8 cellular contexts compared by ENCODE assay signal in genomic region chr5:55308254-55308836, GRCh38. TPM values are rescaled to one million over a fixed set of nuclear protein-coding genes. Genes with fewer than 3 reads are reported as not detected.
DNase-seq lines count a peak whose midpoint lies in the region; ATAC-seq, FAIRE-seq and TF ChIP-seq lines count a peak whose summit lies in the region.

No MANE protein-coding gene starts in this region.

- ATAC-seq in K562 (peak; percentile 19), left lung (peak; percentile 4), HG02938 (IDR thresholded peaks at IDR 0.05; ENCODE audit: unreplicated experiment) (no peak)

- in situ Hi-C loops in K562 (cut with MboI), result no loop called here

- DNase-seq in Calu3, result peak; percentile 4
- peak; percentile 20 for DNase-seq in GM20000 (ENCODE audit: low spot score)
- peak; percentile 21 for DNase-seq in NCI-H526 treated with DMSO at 0.1 percent for 48 hours (lab: John Stamatoyannopoulos, UW)
- peak in 3 of 4 experiments; percentile 19 to 37 (median 35) for DNase-seq in K562 (ENCODE audit: extremely low read depth in 1 of 4, low spot score in 3 of 4)
- no peak for DNase-seq in left lung
- peak; percentile 3 to 12 for DNase-seq in thyroid gland
- no peak for DNase-seq in NCI-H2107 treated with DMSO at 0.1 percent for 48 hours (lab: John Stamatoyannopoulos, UW; ENCODE audit: unreplicated experiment)

- H3K4me2 ChIP-seq in K562 (ENCODE audit: insufficient read depth, low read length), result peak overlapping the region; percentile 93

- TF ChIP-seq EP300 in K562 (IDR thresholded peaks at IDR 0.05; ENCODE audit: low read length), result no peak

- H3K4me1 ChIP-seq in K562 (replicated peaks in 1 of 2; ENCODE audit: control insufficient read depth in 2 of 2, insufficient read depth in 2 of 2, low read length in 2 of 2) (peaks cover 3 to 15% of the 10 kb centered on the region in 2 experiments; a peak in 4 of 5 replicates), left lung (peaks cover 18 to 58% of the 10 kb centered on the region in 2 donors), thyroid gland (peaks cover 44 to 53% of the 10 kb centered on the region in 2 donors)

- peaks cover 19% of the 10 kb centered on the region for H3K4me1 Mint-ChIP-seq in Calu3 (ENCODE audit: low read depth, unreplicated experiment)

- H3K9me3 Mint-ChIP-seq in Calu3 (ENCODE audit: low read depth, unreplicated experiment), result no peaks in the 10 kb centered on the region

- peaks cover 100% of the 10 kb centered on the region for H3K79me2 ChIP-seq in K562 (ENCODE audit: control insufficient read depth, insufficient read depth, low read length)

- H3K4me3 Mint-ChIP-seq in Calu3 (ENCODE audit: low read depth, unreplicated experiment), result no peak overlapping the region

- BruUV-seq in Calu3 (replicated peaks; lab: Mats Ljungman, UMichigan), result TSS peak; percentile 66
- BruUV-seq in K562 (replicated peaks; lab: Mats Ljungman, UMichigan), result TSS peak; percentile 57

- WGBS in K562 (ENCODE audit: insufficient coverage, low coverage, missing lambda C conversion rate), result under 1% methylated on average over 13 of the region's 13 CpGs
- 0 to 1% methylated on average over 13 of the region's 13 CpGs for whole genome bisulfite sequencing in thyroid gland, 2 donors

- POLR2A ChIA-PET in K562 (lab: Yijun Ruan, JAX), result interaction anchor here (1.0 to 2.3 kb wide), 5 partner anchors 10 to 76 kb away, joined by 3 to 8 read pairs (median 5); partner anchors contain the start of gene CCNO

- no peaks in the 10 kb centered on the region for H3K9me1 ChIP-seq in K562 (ENCODE audit: control insufficient read depth, insufficient read depth, low read length)

- intact Hi-C loops in Calu3 (cut with micrococcal nuclease; ENCODE audit: unreplicated experiment) (loop anchor here (5.0 kb wide), 2 partner anchors 76 to 131 kb away; partner anchors contain the start of gene CCNO), K562 (cut with micrococcal nuclease) (loop anchor here (5.0 to 10.0 kb wide), 2 partner anchors 81 to 134 kb away; partner anchors contain the start of genes CDC20B and MCIDAS), left lung (cut with DNase I) (no loop called here), thyroid gland (cut with DNase I) (loop anchor here (10.0 kb wide), 2 partner anchors 84 to 134 kb away; partner anchors contain the start of genes CDC20B and MCIDAS)

- no peak overlapping the region for H3K27ac Mint-ChIP-seq in Calu3 (ENCODE audit: unreplicated experiment)

- no peaks in the 10 kb centered on the region for H3K36me3 Mint-ChIP-seq in Calu3 (ENCODE audit: insufficient read depth, unreplicated experiment)

- H2AFZ ChIP-seq in K562 (ENCODE audit: low read depth, low read length), result peak overlapping the region; percentile 90

- no peak for TF ChIP-seq CTCF in Calu3 (IDR thresholded peaks at IDR 0.05; ENCODE audit: unreplicated experiment)
- no peak for TF ChIP-seq CTCF in GM20000 (IDR thresholded peaks at IDR 0.05; ENCODE audit: extremely low read depth, missing control alignments)
- TF ChIP-seq CTCF in K562 (IDR thresholded peaks at IDR 0.05 in 2 of 3, conservative IDR thresholded peaks at IDR 0.05 in 1 of 3; ENCODE audit: insufficient read depth in 2 of 3, low read depth in 1 of 3, low read length in 3 of 3), result peak in 1 of 3 experiments; percentile 10; a peak in 1 of 6 replicates
- TF ChIP-seq CTCF in left lung (IDR thresholded peaks at IDR 0.05), result no peak
- TF ChIP-seq CTCF in thyroid gland (IDR thresholded peaks at IDR 0.05), result no peak

- H3K9me3 ChIP-seq in K562 (replicated peaks; ENCODE audit: control insufficient read depth, insufficient read depth, low read depth, low read length) (peaks cover 3% of the 10 kb centered on the region), left lung (no peaks in the 10 kb centered on the region), thyroid gland (no peaks in the 10 kb centered on the region)

- H3K36me3 ChIP-seq in K562 (ENCODE audit: control insufficient read depth, insufficient read depth, low read length) (peaks cover 21% of the 10 kb centered on the region), left lung (no peaks in the 10 kb centered on the region), thyroid gland (no peaks in the 10 kb centered on the region)

- TF ChIP-seq POLR2A in K562 (conservative IDR thresholded peaks at IDR 0.05) (no peak), thyroid gland (IDR thresholded peaks at IDR 0.05) (no peak)

- FAIRE-seq in K562 (lab: Jason Lieb, UNC), result no peak

- no peak for TF ChIP-seq RAD21 in K562 (CRISPR knock-in tag; conservative IDR thresholded peaks at IDR 0.05 in 1 of 2, IDR thresholded peaks at IDR 0.05 in 1 of 2)

- peak overlapping the region; percentile 98 for H3K27ac ChIP-seq in K562 (ENCODE audit: extremely low read depth, low read depth, low read length)
- peak overlapping the region; percentile 96 to 97 for H3K27ac ChIP-seq in left lung
- H3K27ac ChIP-seq in thyroid gland, result peak overlapping the region; percentile 91 to 95 (median 95)

- H3K4me3 ChIP-seq in K562, result peak overlapping the region; percentile 82
- peak overlapping the region; percentile 80 to 82 for H3K4me3 ChIP-seq in left lung
- H3K4me3 ChIP-seq in thyroid gland (replicated peaks in 1 of 3), result peak overlapping the region; percentile 41 to 87 (median 52)

- no peaks in the 10 kb centered on the region for H3K27me3 ChIP-seq in K562 (ENCODE audit: control insufficient read depth in 2 of 2, insufficient read depth in 2 of 2, low read length in 2 of 2)
- H3K27me3 ChIP-seq in left lung, result no peaks in the 10 kb centered on the region
- H3K27me3 ChIP-seq in thyroid gland, result no peaks in the 10 kb centered on the region

- CTCF ChIA-PET in Calu3 (lab: Charles Lee) (interaction anchor here (0.9 to 1.8 kb wide), 4 partner anchors 74 to 370 kb away, joined by 3 read pairs; partner anchors contain the start of gene MCIDAS), K562 (lab: Yijun Ruan, JAX; ENCODE audit: low intra/inter-chr PET ratio) (no interaction called here)

- no peaks in the 10 kb centered on the region for H3K27me3 Mint-ChIP-seq in Calu3 (ENCODE audit: unreplicated experiment)

- no peaks in the 10 kb centered on the region for H4K20me1 ChIP-seq in K562 (replicated peaks; ENCODE audit: control insufficient read depth, insufficient read depth, low read length)

- peak overlapping the region; percentile 99 to 100 for H3K9ac ChIP-seq in K562 (ENCODE audit: insufficient read depth in 1 of 2, low read depth in 2 of 2, low read length in 2 of 2)

TF ChIP-seq in K562, 482 proteins besides CTCF, POLR2A, EP300 and RAD21 (continues in another document):
- TF ChIP-seq IFI16 (CRISPR knock-in tag; IDR thresholded peaks at IDR 0.05) (no peak), LEF1 (IDR thresholded peaks at IDR 0.05) (no peak), MXI1 (IDR thresholded peaks at IDR 0.05; ENCODE audit: low read depth, low read length) (0 out of 2 replicates have a peak, but pooled peaks have one; percentile 13), KDM1A (IDR thresholded peaks at IDR 0.05) (peak in 1 of 2 experiments; percentile 8; a peak in 1 of 4 replicates), NFIC (IDR thresholded peaks at IDR 0.05) (no peak; the same call in 1 of the 2 replicates), MIER1 (IDR thresholded peaks at IDR 0.05; ENCODE audit: low read depth) (peak; percentile 62; the same call in 1 of the 2 replicates)

RNA-seq across cellular contexts. Expression of gene MTREX, which starts 0.6 kb away (rescaled TPM):
- total RNA-seq in Calu3 (2022) (73.9 and 79.0 TPM in 2 replicates), K562 (2014; rRNA removed) (113 and 193 TPM in 2 replicates), K562 (2014; rRNA removed; fragmentation: Illumina TruSeq; extraction: Trizol) (177 and 192 TPM in 2 replicates), K562 (2015; rRNA removed; fragmentation: Illumina TruSeq; extraction: Trizol) (167 and 193 TPM in 2 replicates), K562 (2021) (152 and 153 TPM in 2 replicates), left lung (10 to 100 TPM; 48.8 to 61.1 TPM), thyroid gland (10 to 100 TPM; 86.3 to 94.4 (median 92.6) TPM)
- 49.3 and 185 TPM in 2 replicates for total RNA-seq in K562 (2011; cell fraction: chromatin; rRNA removed; ENCODE audit: low replicate concordance)
- total RNA-seq in K562 (2011; cell fraction: nucleolus; rRNA removed), result 21.7 and 31.1 TPM in 2 replicates
- total RNA-seq in K562 (2011; cell fraction: nucleoplasm; rRNA removed), result 63.9 and 65.7 TPM in 2 replicates
- polyA plus RNA-seq in K562 (2011; rRNA removed) (72.4 and 116 TPM in 2 replicates), K562 (2014; fragmentation: Illumina TruSeq; extraction: Trizol) (125 and 129 TPM in 2 replicates), K562 (2014; fragmentation: Nextera tagmentation; extraction: Ambion mirVana) (100 to 1,000 TPM in 1 of 2 experiments, 10 to 100 TPM in 1; 52.9 to 101 TPM), K562 (2014; rRNA removed) (114 and 150 TPM in 2 replicates)
- polyA plus RNA-seq in K562 (2011; cell fraction: cytosol; rRNA removed), result 14.1 and 28.7 TPM in 2 replicates
- 25.6 and 33.2 TPM in 2 replicates for polyA plus RNA-seq in K562 (2011; cell fraction: nucleus; rRNA removed)
- 58.0 and 106 TPM in 2 replicates for polyA plus RNA-seq in K562 (2012)
- 271 and 298 TPM in 2 replicates for polyA minus RNA-seq in K562 (2011; rRNA and poly(A)+ RNA removed)
- 97.8 and 104 TPM in 2 replicates for polyA minus RNA-seq in K562 (2011; cell fraction: cytosol; rRNA and poly(A)+ RNA removed)
- 54.3 and 85.9 TPM in 2 replicates for polyA minus RNA-seq in K562 (2011; cell fraction: nucleus; rRNA and poly(A)+ RNA removed)

RNA-seq across cellular contexts. Expression of gene DHX29, which starts 0.9 kb away (rescaled TPM):
- total RNA-seq in Calu3 (2022), result 17.2 and 20.1 TPM in 2 replicates
- 9.4 and 39.9 TPM in 2 replicates for total RNA-seq in K562 (2011; cell fraction: chromatin; rRNA removed; ENCODE audit: low replicate concordance)
- total RNA-seq in K562 (2011; cell fraction: nucleolus; rRNA removed), result 5.0 and 6.7 TPM in 2 replicates
- 7.9 and 8.0 TPM in 2 replicates for total RNA-seq in K562 (2011; cell fraction: nucleoplasm; rRNA removed)
- total RNA-seq in K562 (2014; rRNA removed), result 25.0 and 25.6 TPM in 2 replicates
- total RNA-seq in K562 (2014; rRNA removed; fragmentation: Illumina TruSeq; extraction: Trizol), result 37.0 and 45.6 TPM in 2 replicates
- 36.7 and 42.1 TPM in 2 replicates for total RNA-seq in K562 (2015; rRNA removed; fragmentation: Illumina TruSeq; extraction: Trizol)
- total RNA-seq in K562 (2021), result 25.2 and 26.9 TPM in 2 replicates
- polyA plus RNA-seq in K562 (2011; rRNA removed), result 6.3 and 8.5 TPM in 2 replicates
- 1.8 and 3.4 TPM in 2 replicates for polyA plus RNA-seq in K562 (2011; cell fraction: cytosol; rRNA removed)
- polyA plus RNA-seq in K562 (2011; cell fraction: nucleus; rRNA removed), result 5.8 and 6.6 TPM in 2 replicates
- 15.6 and 19.2 TPM in 2 replicates for polyA plus RNA-seq in K562 (2012)
- 28.4 and 31.0 TPM in 2 replicates for polyA plus RNA-seq in K562 (2014; fragmentation: Illumina TruSeq; extraction: Trizol)
- polyA plus RNA-seq in K562 (2014; fragmentation: Nextera tagmentation; extraction: Ambion mirVana), result 10 to 100 TPM in 1 of 2 experiments, 1 to 10 TPM in 1; 7.5 to 12.6 TPM
- 14.0 and 20.6 TPM in 2 replicates for polyA plus RNA-seq in K562 (2014; rRNA removed)
- polyA minus RNA-seq in K562 (2011; rRNA and poly(A)+ RNA removed), result 12.5 and 18.7 TPM in 2 replicates
- polyA minus RNA-seq in K562 (2011; cell fraction: cytosol; rRNA and poly(A)+ RNA removed), result 7.7 and 9.4 TPM in 2 replicates
- polyA minus RNA-seq in K562 (2011; cell fraction: nucleus; rRNA and poly(A)+ RNA removed), result 5.4 and 9.0 TPM in 2 replicates
- 10 to 100 TPM; 26.4 to 26.9 TPM for total RNA-seq in left lung
- 10 to 100 TPM; 39.1 to 54.0 (median 47.0) TPM for total RNA-seq in thyroid gland

Comparison
In these comparisons a context has a peak if more than half of its experiments do, and no peak if none do; other contexts are left out.
1. DNase-seq: peak in Calu3 (single experiment), GM20000 (single experiment), NCI-H526 treated with DMSO at 0.1 percent for 48 hours (single experiment), K562 (3 of 4) and thyroid gland (2 of 2); none in left lung (0 of 2) and NCI-H2107 treated with DMSO at 0.1 percent for 48 hours (single experiment).
2. intact Hi-C loops: an anchor here in Calu3 (5.0 kb wide), K562 (5.0 to 10.0 kb wide) and thyroid gland (10.0 kb wide); none called in left lung.
3. Peak in every context shown above with its lines, with median percentiles within 50 percentile points of each other: H3K27ac ChIP-seq and H3K4me3 ChIP-seq.